Comparison of ENCODE assay signal across 20 cellular contexts in the genomic region with DNA sequence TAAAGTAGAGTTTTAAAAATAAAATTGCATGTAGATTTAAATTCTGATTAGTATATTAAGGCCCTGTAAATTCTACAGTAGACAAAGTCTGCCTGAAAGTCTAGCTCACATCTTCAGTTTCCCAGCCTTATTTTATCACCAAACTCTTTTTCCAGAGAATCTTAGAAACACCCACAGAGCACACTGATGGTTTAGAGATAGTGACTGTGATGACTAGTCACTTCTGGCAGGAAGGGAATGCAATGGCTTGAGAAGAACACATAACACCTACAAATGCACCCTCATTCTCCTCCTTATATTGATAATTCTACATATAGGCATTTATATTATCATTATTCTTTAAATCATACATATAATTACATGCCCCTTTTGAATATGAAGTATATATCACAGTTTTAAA.
DNase-seq lines count a peak whose midpoint lies in the region; ATAC-seq and TF ChIP-seq lines count a peak whose summit lies in the region.
"Had no signal": no experiment of that assay in that cellular context is flagged by ENCODE, and none has a peak within 500 bp of the region (broad histone marks: within the 10 kb centered on the region; RNA-seq: fewer than 3 reads in every experiment).

No MANE protein-coding gene starts in this region.

- intact Hi-C loops in posterior cingulate gyrus (cut with DNase I), result no loop called here

- DNase-seq in HT1080 (ENCODE audit: low read depth) (peak; percentile 4), amniotic epithelial cell (ENCODE audit: low read depth) (peak; percentile 58), foreskin keratinocyte (no peak), putamen (ENCODE audit: low spot score) (peak; percentile 25), posterior cingulate gyrus (no peak), anterior cingulate cortex (lab: John Stamatoyannopoulos, UW) (no peak)
- DNase-seq: CD4-positive, CD25-positive, alpha-beta regulatory T cell; DMS153; GOT3; HFFc6; MM.1S; NCI-H1694; NCI-H2029 treated with DMSO at 0.1 percent for 48 hours; NCI-H526 treated with DMSO at 0.1 percent for 48 hours; SHP77 treated with DMSO at 0.1 percent for 48 hours had no signal

- TF ChIP-seq CTCF in foreskin keratinocyte (conservative IDR thresholded peaks at IDR 0.05), result no peak

- ATAC-seq in foreskin keratinocyte (peak; percentile 23), GM18870 (IDR thresholded peaks at IDR 0.05; ENCODE audit: unreplicated experiment) (no peak)
- ATAC-seq: K562, Panc1 had no signal

- peaks cover 4% of the 10 kb centered on the region for H3K4me1 ChIP-seq in foreskin keratinocyte
- H3K4me1 ChIP-seq: BLaER1, HAP-1 had no signal

- H3K27me3 ChIP-seq in foreskin keratinocyte, result no peaks in the 10 kb centered on the region

- no peak overlapping the region for H3K27ac ChIP-seq in foreskin keratinocyte
- H3K27ac ChIP-seq: BLaER1 had no signal

Comparison
In these comparisons a context has a peak if more than half of its experiments do, and no peak if none do; other contexts are left out.
1. DNase-seq: peak in HT1080 (single experiment), amniotic epithelial cell (single experiment) and putamen (single experiment); none in foreskin keratinocyte (0 of 2), posterior cingulate gyrus (0 of 10) and anterior cingulate cortex (0 of 58).